ENCODE assay signal across 20 cellular contexts in genomic region chr15:73333001-73333400, GRCh38. TPM values are rescaled to one million over a fixed set of nuclear protein-coding genes. Genes with fewer than 3 reads are reported as not detected.
"Had no signal": no experiment of that assay in that cellular context is flagged by ENCODE, and none has a peak within 500 bp of the region (broad histone marks: within the 10 kb centered on the region; RNA-seq: fewer than 3 reads in every experiment).

No MANE protein-coding gene starts in this region.

- H3K4me1 ChIP-seq: left lung, transverse colon had no signal

- FAIRE-seq: frontal cortex had no signal

- H3K36me3 ChIP-seq: left lung, ovary, transverse colon had no signal

- H3K9me3 ChIP-seq: left lung, ovary, testis, transverse colon had no signal

- ATAC-seq: left lung; naive thymus-derived CD4-positive, alpha-beta T cell; right cardiac atrium; stimulated activated memory B cell treated with anti-CD40 and anti-IgM and Interleukin-4, amounts not matched to agents 10 μg/mL and 1 μg/mL and 100 μg/mL, for 72 hours; stimulated activated naive CD8-positive, alpha-beta T cell treated with anti-CD3 and anti-CD28 coated beads, Interleukin-15, amount 100 ng/mL, for 72 hours had no signal

- H3K27ac ChIP-seq: dorsolateral prefrontal cortex, left lung, ovary, testis, transverse colon had no signal

- H3K4me3 ChIP-seq: dorsolateral prefrontal cortex, left lung, lung, ovary, testis, transverse colon had no signal

- H3K27me3 ChIP-seq: dorsolateral prefrontal cortex, ovary, testis, transverse colon had no signal

- DNase-seq: central memory CD4-positive, alpha-beta T cell; cortex of kidney; effector CD8-positive, alpha-beta T cell; islet precursor cell; left lung; mesendoderm; naive thymus-derived CD4-positive, alpha-beta T cell; ovary; stimulated activated CD4-positive, alpha-beta T cell treated with anti-CD3 and anti-CD28 coated beads, Interleukin-15, amount 100 ng/mL, for 24 hours; stimulated activated CD4-positive, alpha-beta T cell treated with anti-CD3 and anti-CD28 coated beads, Interleukin-1b, Interleukin-23, amount 100 ng/mL, for 48 hours; stimulated activated CD4-positive, alpha-beta T cell treated with anti-CD3 and anti-CD28 coated beads, Interleukin-4, amount 100 ng/mL, for 24 hours; stimulated activated naive CD8-positive, alpha-beta T cell treated with anti-CD3 and anti-CD28 coated beads, Interleukin-15, amount 100 ng/mL, for 72 hours; testis; transverse colon had no signal

RNA-seq across cellular contexts. Expression of gene HCN4, which starts 35.8 kb away (rescaled TPM):
- total RNA-seq: ovary had no signal
- polyA plus RNA-seq: esophagus; naive thymus-derived CD4-positive, alpha-beta T cell had no signal
